13 cellular contexts compared by ENCODE assay signal in genomic region chr7:879093-879492, GRCh38. TPM values are rescaled to one million over a fixed set of nuclear protein-coding genes. Genes with fewer than 3 reads are reported as not detected.
DNase-seq lines count a peak whose midpoint lies in the region; ATAC-seq, FAIRE-seq and TF ChIP-seq lines count a peak whose summit lies in the region.
"Had no signal": no experiment of that assay in that cellular context is flagged by ENCODE, and none has a peak within 500 bp of the region (broad histone marks: within the 10 kb centered on the region; RNA-seq: fewer than 3 reads in every experiment).

No MANE protein-coding gene starts in this region.

- no peak for FAIRE-seq in astrocyte (lab: Jason Lieb, UNC)

- H4K20me1 ChIP-seq in HCT116 (ENCODE audit: insufficient read depth) = no peaks in the 10 kb centered on the region; the same call in 1 of the 2 replicates
- peaks cover 63% of the 10 kb centered on the region for H4K20me1 ChIP-seq in astrocyte (ENCODE audit: insufficient read depth, low read length)

- H3K36me3 ChIP-seq in CD4-positive, CD25-positive, alpha-beta regulatory T cell (ENCODE audit: control insufficient read depth, insufficient read depth, low read length) = peaks cover 5% of the 10 kb centered on the region
- H3K36me3 ChIP-seq in HCT116 (ENCODE audit: control insufficient read depth in 1 of 2, insufficient read depth in 2 of 2, low read length in 2 of 2) (peaks cover 0 to 13% of the 10 kb centered on the region in 2 experiments; a peak in 3 of 4 replicates), astrocyte (ENCODE audit: insufficient read depth, low read length) (no peaks in the 10 kb centered on the region)
- H3K36me3 ChIP-seq: SJCRH30 had no signal

- TF ChIP-seq RAD21 in HCT116 (IDR thresholded peaks at IDR 0.05; ENCODE audit: low read depth) = no peak

- no TSS peak for BruUV-seq in HCT116 (replicated peaks; lab: Mats Ljungman, UMichigan)

- no peak for ATAC-seq in CD4-positive, CD25-positive, alpha-beta regulatory T cell (ENCODE audit: low read depth in 2 of 2)
- ATAC-seq in HCT116 = no peak
- ATAC-seq in natural killer cell treated with Interleukin-12 subunit alpha and Interleukin-12 subunit beta and Interleukin-15 and Interleukin-18, amount 100 ng/mL, for 72 hours = no peak
- ATAC-seq in HG03025 (IDR thresholded peaks at IDR 0.05; ENCODE audit: low FRiP score, unreplicated experiment) = no peak

- no peak for TF ChIP-seq CTCF in HCT116 (IDR thresholded peaks at IDR 0.05 in 2 of 3, conservative IDR thresholded peaks at IDR 0.05 in 1 of 3; ENCODE audit: borderline replicate concordance in 1 of 3, insufficient read depth in 1 of 3, low read depth in 2 of 3, low read length in 2 of 3)
- TF ChIP-seq CTCF in astrocyte (IDR thresholded peaks at IDR 0.05; ENCODE audit: insufficient read depth, low read depth, low read length) = no peak

- no peaks in the 10 kb centered on the region for H3K9me3 Mint-ChIP-seq in CD4-positive, CD25-positive, alpha-beta regulatory T cell
- no peaks in the 10 kb centered on the region for H3K9me3 Mint-ChIP-seq in astrocyte (ENCODE audit: unreplicated experiment)
- H3K9me3 Mint-ChIP-seq in natural killer cell treated with Interleukin-12 subunit alpha and Interleukin-12 subunit beta and Interleukin-15 and Interleukin-18, amount 100 ng/mL, for 72 hours = no peaks in the 10 kb centered on the region

- no peak overlapping the region for H3K27ac ChIP-seq in CD4-positive, CD25-positive, alpha-beta regulatory T cell (ENCODE audit: insufficient read depth, low read length, poor library complexity, severe bottlenecking)
- H3K27ac ChIP-seq in HCT116 (ENCODE audit: low read depth, low read length) (peak overlapping the region; percentile 31; the same call in 1 of the 2 replicates), astrocyte (ENCODE audit: low read depth, low read length) (no peak overlapping the region)
- H3K27ac ChIP-seq: brain microvascular endothelial cell, SJCRH30 had no signal

- peak overlapping the region; percentile 69 to 96 (median 80) for H3K4me3 Mint-ChIP-seq in CD4-positive, CD25-positive, alpha-beta regulatory T cell
- peak overlapping the region; percentile 71 for H3K4me3 Mint-ChIP-seq in astrocyte (ENCODE audit: unreplicated experiment)
- H3K4me3 Mint-ChIP-seq in natural killer cell treated with Interleukin-12 subunit alpha and Interleukin-12 subunit beta and Interleukin-15 and Interleukin-18, amount 100 ng/mL, for 72 hours = no peak overlapping the region

- H3K9ac ChIP-seq in HCT116 (ENCODE audit: low read length) (no peak overlapping the region), astrocyte (ENCODE audit: low read length) (no peak overlapping the region)

- RAD21 ChIA-PET in HCT116 (lab: Charles Lee; ENCODE audit: low non-redundant PET in 1 of 2, low total read pairs in 2 of 2, uncharacterized antibody in 2 of 2, unreplicated experiment in 2 of 2) = no interaction called here

- no peak for DNase-seq in CD4-positive, CD25-positive, alpha-beta regulatory T cell
- DNase-seq in HCT116 (ENCODE audit: low read depth, low spot score) (no peak), astrocyte (ENCODE audit: low read depth) (no peak), NCI-H146 treated with DMSO at 0.1 percent for 48 hours (lab: John Stamatoyannopoulos, UW; ENCODE audit: unreplicated experiment) (no peak), DMS53 treated with DMSO at 0.1 percent for 48 hours (lab: John Stamatoyannopoulos, UW; ENCODE audit: unreplicated experiment) (no peak)
- peak; percentile 56 for DNase-seq in natural killer cell treated with Interleukin-12 subunit alpha and Interleukin-12 subunit beta and Interleukin-15 and Interleukin-18, amount 100 ng/mL, for 72 hours (ENCODE audit: low spot score)
- DNase-seq: brain microvascular endothelial cell, DMS79, erythroblast, NCI-H1048, NCI-H526, SJCRH30 had no signal

- peaks cover 33% of the 10 kb centered on the region for H3K4me1 ChIP-seq in CD4-positive, CD25-positive, alpha-beta regulatory T cell (ENCODE audit: control insufficient read depth, insufficient read depth, low read length, poor library complexity, severe bottlenecking)
- H3K4me1 ChIP-seq in HCT116 (ENCODE audit: control insufficient read depth in 1 of 2, insufficient read depth in 2 of 2, low read length in 2 of 2) (peaks cover 7 to 16% of the 10 kb centered on the region in 2 experiments), astrocyte (ENCODE audit: insufficient read depth, low read length) (no peaks in the 10 kb centered on the region)
- H3K4me1 ChIP-seq: SJCRH30 had no signal

- H2AFZ ChIP-seq in HCT116 (ENCODE audit: low read depth, low read length, poor library complexity, severe bottlenecking) (no peak overlapping the region), astrocyte (ENCODE audit: low read depth, low read length) (no peak overlapping the region)

- no peak for TF ChIP-seq POLR2A in HCT116 (IDR thresholded peaks at IDR 0.05; ENCODE audit: borderline replicate concordance, extremely low read depth, insufficient read depth, insufficient read length)

- peaks cover 3% of the 10 kb centered on the region for H3K36me3 Mint-ChIP-seq in CD4-positive, CD25-positive, alpha-beta regulatory T cell
- H3K36me3 Mint-ChIP-seq in astrocyte (ENCODE audit: low read depth, unreplicated experiment) = peaks cover 5% of the 10 kb centered on the region
- H3K36me3 Mint-ChIP-seq in natural killer cell treated with Interleukin-12 subunit alpha and Interleukin-12 subunit beta and Interleukin-15 and Interleukin-18, amount 100 ng/mL, for 72 hours = no peaks in the 10 kb centered on the region

- H3K27me3 ChIP-seq in CD4-positive, CD25-positive, alpha-beta regulatory T cell (ENCODE audit: control insufficient read depth, insufficient read depth, low read length) = no peaks in the 10 kb centered on the region
- H3K27me3 ChIP-seq in HCT116 (ENCODE audit: insufficient read depth, low read length) = no peaks in the 10 kb centered on the region
- H3K27me3 ChIP-seq in astrocyte (ENCODE audit: insufficient read depth, low read length) = no peaks in the 10 kb centered on the region
- H3K27me3 ChIP-seq: brain microvascular endothelial cell, SJCRH30 had no signal

- H3K4me3 ChIP-seq in CD4-positive, CD25-positive, alpha-beta regulatory T cell (ENCODE audit: low read depth, low read length) = no peak overlapping the region
- H3K4me3 ChIP-seq in HCT116 (replicated peaks in 1 of 2; ENCODE audit: low read depth in 1 of 2, low read length in 2 of 2) = no peak overlapping the region
- H3K4me3 ChIP-seq in astrocyte (ENCODE audit: insufficient read depth, low read depth, low read length) = no peak overlapping the region
- H3K4me3 ChIP-seq: SJCRH30 had no signal

- POLR2A ChIA-PET in HCT116 (lab: Charles Lee) = interaction anchor here (0.7 kb wide), 1 partner anchor 127 kb away, joined by 3 read pairs; no protein-coding TSS in a partner anchor

- H3K4me1 Mint-ChIP-seq in CD4-positive, CD25-positive, alpha-beta regulatory T cell = peaks cover 4 to 44% (median 15%) of the 10 kb centered on the region in 4 donors
- H3K4me1 Mint-ChIP-seq in astrocyte (ENCODE audit: low read depth, unreplicated experiment) = peaks cover 11% of the 10 kb centered on the region
- H3K4me1 Mint-ChIP-seq in natural killer cell treated with Interleukin-12 subunit alpha and Interleukin-12 subunit beta and Interleukin-15 and Interleukin-18, amount 100 ng/mL, for 72 hours (ENCODE audit: low read depth in 2 of 2) = peaks cover 16 to 27% of the 10 kb centered on the region in 2 donors

- H3K9me2 ChIP-seq in HCT116 (ENCODE audit: insufficient read depth) = no peaks in the 10 kb centered on the region

- H3K27ac Mint-ChIP-seq in CD4-positive, CD25-positive, alpha-beta regulatory T cell = peak overlapping the region in 1 of 3 donors; percentile 46
- no peak overlapping the region for H3K27ac Mint-ChIP-seq in astrocyte (ENCODE audit: unreplicated experiment)
- H3K27ac Mint-ChIP-seq in natural killer cell treated with Interleukin-12 subunit alpha and Interleukin-12 subunit beta and Interleukin-15 and Interleukin-18, amount 100 ng/mL, for 72 hours = peak overlapping the region in 1 of 2 donors; percentile 71

- no peaks in the 10 kb centered on the region for H3K9me3 ChIP-seq in CD4-positive, CD25-positive, alpha-beta regulatory T cell (ENCODE audit: control insufficient read depth in 2 of 2, low read length in 2 of 2)
- no peaks in the 10 kb centered on the region for H3K9me3 ChIP-seq in HCT116 (ENCODE audit: control insufficient read depth in 1 of 2, insufficient read depth in 1 of 2, low read depth in 1 of 2, low read length in 2 of 2)
- H3K9me3 ChIP-seq in astrocyte (ENCODE audit: insufficient read depth, low read depth, low read length) = no peaks in the 10 kb centered on the region
- H3K9me3 ChIP-seq: SJCRH30 had no signal

- H3K4me2 ChIP-seq in HCT116 (ENCODE audit: low read length) = peak overlapping the region; percentile 91; the same call in 1 of the 2 replicates
- no peak overlapping the region for H3K4me2 ChIP-seq in astrocyte (ENCODE audit: low read length)

- intact Hi-C loops in HCT116 (cut with micrococcal nuclease) = no loop called here

- CTCF ChIA-PET in HCT116 (lab: Charles Lee) = no interaction called here

- H3K79me2 ChIP-seq in HCT116 (ENCODE audit: insufficient read depth, low read length) (peaks cover 73% of the 10 kb centered on the region), astrocyte (ENCODE audit: insufficient read depth, low read length) (peaks cover 68% of the 10 kb centered on the region)

- H3K27me3 Mint-ChIP-seq in CD4-positive, CD25-positive, alpha-beta regulatory T cell = no peaks in the 10 kb centered on the region
- H3K27me3 Mint-ChIP-seq in astrocyte (ENCODE audit: low read depth, unreplicated experiment) = no peaks in the 10 kb centered on the region
- no peaks in the 10 kb centered on the region for H3K27me3 Mint-ChIP-seq in natural killer cell treated with Interleukin-12 subunit alpha and Interleukin-12 subunit beta and Interleukin-15 and Interleukin-18, amount 100 ng/mL, for 72 hours

TF ChIP-seq in HCT116, 20 proteins besides CTCF, POLR2A, EP300 and RAD21 (continues in another document):
- no peak for TF ChIP-seq SIN3A (IDR thresholded peaks at IDR 0.05; ENCODE audit: low read depth)
- no peak for TF ChIP-seq POLR2AphosphoS5 (IDR thresholded peaks at IDR 0.05; ENCODE audit: low read depth, low read length)
- no peak for TF ChIP-seq ZFX (IDR thresholded peaks at IDR 0.05)
- no peak for TF ChIP-seq EZH2phosphoT487 (IDR thresholded peaks at IDR 0.05; ENCODE audit: borderline replicate concordance)

RNA-seq across cellular contexts. Expression of gene GET4, which starts 2.7 kb away (rescaled TPM):
- 67.8 TPM for total RNA-seq in CD4-positive, CD25-positive, alpha-beta regulatory T cell
- polyA plus RNA-seq in CD4-positive, CD25-positive, alpha-beta regulatory T cell = 10 to 100 TPM; 23.9 to 30.8 (median 28.4) TPM
- 44.8 TPM for total RNA-seq in HCT116 (2021; ENCODE audit: unreplicated experiment)
- polyA plus RNA-seq in HCT116 (2012) = 42.1 and 43.4 TPM in 2 replicates
- total RNA-seq in astrocyte = 32.1 and 43.0 TPM in 2 replicates
- 10 to 100 TPM; 42.8 to 44.5 TPM for total RNA-seq in natural killer cell treated with Interleukin-12 subunit alpha and Interleukin-12 subunit beta and Interleukin-15 and Interleukin-18, amount 100 ng/mL, for 72 hours

RNA-seq across cellular contexts. Expression of gene SUN1, which starts 46.8 kb away (rescaled TPM):
- 90.0 TPM for total RNA-seq in CD4-positive, CD25-positive, alpha-beta regulatory T cell
- polyA plus RNA-seq in CD4-positive, CD25-positive, alpha-beta regulatory T cell = 10 to 100 TPM; 46.8 to 56.1 (median 53.7) TPM
- total RNA-seq in HCT116 (2021; ENCODE audit: unreplicated experiment) = 181 TPM
- polyA plus RNA-seq in HCT116 (2012) = 211 and 224 TPM in 2 replicates
- total RNA-seq in astrocyte = 109 and 121 TPM in 2 replicates
- 10 to 100 TPM; 34.3 to 50.4 TPM for total RNA-seq in natural killer cell treated with Interleukin-12 subunit alpha and Interleukin-12 subunit beta and Interleukin-15 and Interleukin-18, amount 100 ng/mL, for 72 hours
